In genomic region chr9:39588056-39588814, GRCh38 we compare ENCODE assay signal across 16 cellular contexts.
DNase-seq lines count a peak whose midpoint lies in the region; ATAC-seq and TF ChIP-seq lines count a peak whose summit lies in the region.
"Had no signal": no experiment of that assay in that cellular context is flagged by ENCODE, and none has a peak within 500 bp of the region (broad histone marks: within the 10 kb centered on the region; RNA-seq: fewer than 3 reads in every experiment).

No MANE protein-coding gene starts in this region.

- TF ChIP-seq CTCF in heart right ventricle (IDR thresholded peaks at IDR 0.05) (no peak), RWPE1 (conservative IDR thresholded peaks at IDR 0.05; ENCODE audit: low read depth) (no peak), mammary epithelial cell (conservative IDR thresholded peaks at IDR 0.05 in 1 of 2, IDR thresholded peaks at IDR 0.05 in 1 of 2; ENCODE audit: extremely low read depth in 1 of 2, insufficient read depth in 1 of 2, low read depth in 1 of 2, low read length in 2 of 2) (no peak)

- H2AFZ ChIP-seq in mammary epithelial cell (ENCODE audit: low read depth, low read length): no peak overlapping the region

- CTCF ChIA-PET in RWPE1 (lab: Yijun Ruan, JAX) (no interaction called here), mammary epithelial cell (lab: Charles Lee; ENCODE audit: low non-redundant PET) (no interaction called here)

- no peaks in the 10 kb centered on the region for H3K27me3 ChIP-seq in heart right ventricle
- H3K27me3 ChIP-seq in mammary epithelial cell (ENCODE audit: insufficient read depth, low read length): no peaks in the 10 kb centered on the region
- H3K27me3 ChIP-seq: BLaER1, suprapubic skin had no signal

- H3K79me2 ChIP-seq in mammary epithelial cell (ENCODE audit: insufficient read depth, low read length): no peaks in the 10 kb centered on the region

- H3K27ac ChIP-seq in heart right ventricle (no peak overlapping the region), RWPE1 (no peak overlapping the region), mammary epithelial cell (ENCODE audit: insufficient read depth, low read depth, low read length) (no peak overlapping the region)
- H3K27ac ChIP-seq: BLaER1, suprapubic skin had no signal

- no peaks in the 10 kb centered on the region for H3K36me3 ChIP-seq in heart right ventricle
- H3K36me3 ChIP-seq in mammary epithelial cell (ENCODE audit: insufficient read depth, low read length): no peaks in the 10 kb centered on the region
- H3K36me3 ChIP-seq: BLaER1, suprapubic skin had no signal

- WGBS in heart right ventricle, 2 donors: 61 to 62% methylated on average over 7 of the region's 7 CpGs
- WGBS in mammary epithelial cell (ENCODE audit: low coverage, missing lambda C conversion rate): 78% methylated on average over 7 of the region's 7 CpGs

- H3K9ac ChIP-seq in mammary epithelial cell (ENCODE audit: insufficient read depth, low read length): no peak overlapping the region
- H3K9ac ChIP-seq: BLaER1 had no signal

- dilution Hi-C loops in mammary epithelial cell (cut with HindIII; ENCODE audit: low sequenced_read_pairs): no loop called here

- in situ Hi-C loops in G401 (cut with HindIII; ENCODE audit: low sequenced_read_pairs) (no loop called here), mammary epithelial cell (cut with MboI; ENCODE audit: low sequenced_read_pairs in 2 of 2) (no loop called here)

- POLR2A ChIA-PET in RWPE1 (lab: Yijun Ruan, JAX; ENCODE audit: low non-redundant PET): no interaction called here

- no peak overlapping the region for H3K4me2 ChIP-seq in mammary epithelial cell (ENCODE audit: insufficient read depth, low read depth, low read length)
- H3K4me2 ChIP-seq: BLaER1 had no signal

- BruUV-seq in mammary epithelial cell (replicated peaks; lab: Mats Ljungman, UMichigan): no TSS peak

- H3K4me3 ChIP-seq in heart right ventricle: no peak overlapping the region
- no peak overlapping the region for H3K4me3 ChIP-seq in mammary epithelial cell (replicated peaks in 1 of 3; ENCODE audit: insufficient read depth in 1 of 3, low read depth in 2 of 3, low read length in 3 of 3)
- H3K4me3 ChIP-seq: BLaER1, suprapubic skin had no signal

- intact Hi-C loops in heart right ventricle (cut with DNase I) (no loop called here), mammary epithelial cell (cut with micrococcal nuclease) (no loop called here)

- no peaks in the 10 kb centered on the region for H4K20me1 ChIP-seq in mammary epithelial cell (ENCODE audit: insufficient read depth, low read length)
- H4K20me1 ChIP-seq: BLaER1 had no signal

- H3K9me3 ChIP-seq in heart right ventricle (no peaks in the 10 kb centered on the region), mammary epithelial cell (replicated peaks; ENCODE audit: insufficient read depth, low read length) (no peaks in the 10 kb centered on the region)
- H3K9me3 ChIP-seq: BLaER1, suprapubic skin had no signal

- ATAC-seq in heart right ventricle: peak in 5 of 8 donors; percentile 24 to 53 (median 33)

- DNase-seq in G401 (ENCODE audit: low spot score) (peak; percentile 9), HuH-7 (ENCODE audit: low spot score) (peak; percentile 3), heart right ventricle (no peak), pons (ENCODE audit: low spot score) (peak; percentile 60), RWPE1 (ENCODE audit: low spot score) (no peak), OCI-M2 (lab: John Stamatoyannopoulos, UW; ENCODE audit: unreplicated experiment) (no peak), MV-4-11 (lab: John Stamatoyannopoulos, UW) (no peak), mammary epithelial cell (no peak)
- DNase-seq: activated CD8-positive, alpha-beta memory T cell treated with anti-CD3 and anti-CD28 coated beads for 24 hours; activated effector memory CD4-positive, alpha-beta T cell treated with anti-CD3 and anti-CD28 coated beads, Interleukin-2, amount 50 U/mL, for 16 hours; dermis blood vessel endothelial cell; DMS79; midbrain; NCI-H2227 treated with DMSO at 0.1 percent for 48 hours had no signal

- H3K4me1 ChIP-seq in heart right ventricle (peaks cover 0 to under 1% (median 0%) of the 10 kb centered on the region in 9 donors), mammary epithelial cell (ENCODE audit: insufficient read depth, low read length) (no peaks in the 10 kb centered on the region)
- H3K4me1 ChIP-seq: BLaER1, suprapubic skin had no signal

Comparison
In these comparisons a context has a peak if more than half of its experiments do, and no peak if none do; other contexts are left out.
1. DNase-seq: peak in G401 (single experiment), HuH-7 (single experiment) and pons (single experiment); none in heart right ventricle (0 of 2), RWPE1 (single experiment), OCI-M2 (single experiment), MV-4-11 (single experiment) and mammary epithelial cell (single experiment).